Comparison of ENCODE assay signal across 1 cellular context in the genomic region with DNA sequence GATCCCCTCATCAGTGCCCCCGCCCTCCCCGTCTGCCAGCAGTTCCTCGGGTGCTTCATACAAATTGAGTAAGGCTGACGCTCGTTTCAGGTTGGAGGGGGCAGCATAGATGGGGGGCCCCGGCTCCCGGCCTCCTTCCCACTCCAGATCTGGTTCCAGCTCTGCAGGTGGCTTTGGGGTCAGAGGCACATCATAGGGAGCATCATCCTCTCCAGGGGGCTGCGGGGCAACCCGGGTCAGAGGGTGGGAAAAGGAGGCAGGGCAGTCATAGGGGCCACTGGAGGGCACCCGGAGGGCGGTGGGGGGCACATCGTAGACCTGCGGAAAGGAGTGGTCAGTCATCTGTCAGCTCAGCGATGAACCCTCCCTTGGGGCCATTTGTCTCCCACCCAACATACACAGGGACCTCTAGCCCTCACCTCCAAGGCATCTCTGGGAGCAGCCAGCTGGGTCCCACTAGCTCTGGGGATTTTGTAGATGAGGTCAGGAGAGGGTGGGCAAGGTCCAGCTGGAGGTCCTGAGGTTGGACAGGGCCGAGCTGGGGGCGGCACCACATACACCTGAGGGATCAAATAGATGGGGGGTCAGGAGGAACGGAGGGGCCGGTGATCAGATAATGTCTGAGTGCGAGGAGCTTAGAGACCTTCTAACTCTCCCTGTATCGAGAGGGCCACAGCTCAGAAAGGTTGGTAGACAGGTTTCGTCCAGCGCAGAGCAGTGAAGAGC.
TF ChIP-seq lines count a peak whose summit lies in the region.

No MANE protein-coding gene starts in this region.

TF ChIP-seq in HepG2, 621 proteins besides CTCF, POLR2A, EP300 and RAD21:
- TF ChIP-seq, protein P1, sequence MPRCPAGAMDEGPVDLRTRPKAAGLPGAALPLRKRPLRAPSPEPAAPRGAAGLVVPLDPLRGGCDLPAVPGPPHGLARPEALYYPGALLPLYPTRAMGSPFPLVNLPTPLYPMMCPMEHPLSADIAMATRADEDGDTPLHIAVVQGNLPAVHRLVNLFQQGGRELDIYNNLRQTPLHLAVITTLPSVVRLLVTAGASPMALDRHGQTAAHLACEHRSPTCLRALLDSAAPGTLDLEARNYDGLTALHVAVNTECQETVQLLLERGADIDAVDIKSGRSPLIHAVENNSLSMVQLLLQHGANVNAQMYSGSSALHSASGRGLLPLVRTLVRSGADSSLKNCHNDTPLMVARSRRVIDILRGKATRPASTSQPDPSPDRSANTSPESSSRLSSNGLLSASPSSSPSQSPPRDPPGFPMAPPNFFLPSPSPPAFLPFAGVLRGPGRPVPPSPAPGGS (CRISPR knock-in tag; IDR thresholded peaks at IDR 0.05): 0 out of 2 replicates have a peak, but pooled peaks have one; percentile 23
- TF ChIP-seq, protein P2, sequence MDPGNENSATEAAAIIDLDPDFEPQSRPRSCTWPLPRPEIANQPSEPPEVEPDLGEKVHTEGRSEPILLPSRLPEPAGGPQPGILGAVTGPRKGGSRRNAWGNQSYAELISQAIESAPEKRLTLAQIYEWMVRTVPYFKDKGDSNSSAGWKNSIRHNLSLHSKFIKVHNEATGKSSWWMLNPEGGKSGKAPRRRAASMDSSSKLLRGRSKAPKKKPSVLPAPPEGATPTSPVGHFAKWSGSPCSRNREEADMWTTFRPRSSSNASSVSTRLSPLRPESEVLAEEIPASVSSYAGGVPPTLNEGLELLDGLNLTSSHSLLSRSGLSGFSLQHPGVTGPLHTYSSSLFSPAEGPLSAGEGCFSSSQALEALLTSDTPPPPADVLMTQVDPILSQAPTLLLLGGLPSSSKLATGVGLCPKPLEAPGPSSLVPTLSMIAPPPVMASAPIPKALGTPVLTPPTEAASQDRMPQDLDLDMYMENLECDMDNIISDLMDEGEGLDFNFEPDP (CRISPR knock-in tag; conservative IDR thresholded peaks at IDR 0.05): 0 out of 2 replicates have a peak, but pooled peaks have one; percentile 77
- TF ChIP-seq BORCS8-MEF2B (CRISPR knock-in tag; IDR thresholded peaks at IDR 0.05) (no peak), GABPB1 (CRISPR knock-in tag; IDR thresholded peaks at IDR 0.05) (peak; percentile 9; the same call in 1 of the 2 replicates), NR1H2 (CRISPR knock-in tag; IDR thresholded peaks at IDR 0.05; ENCODE audit: borderline replicate concordance, low read depth) (no peak), MZF1 (CRISPR knock-in tag; IDR thresholded peaks at IDR 0.05; ENCODE audit: borderline replicate concordance) (no peak), ZNF225 (CRISPR knock-in tag; IDR thresholded peaks at IDR 0.05) (no peak), ZNF614 (CRISPR knock-in tag; IDR thresholded peaks at IDR 0.05; ENCODE audit: borderline replicate concordance) (no peak), NRL (CRISPR knock-in tag; IDR thresholded peaks at IDR 0.05; ENCODE audit: borderline replicate concordance) (peak; percentile 52; the same call in 1 of the 2 replicates), HNRNPLL (IDR thresholded peaks at IDR 0.05; ENCODE audit: low read depth, low read length, poor library complexity, severe bottlenecking) (peak; percentile 8), ZNF891 (CRISPR knock-in tag; IDR thresholded peaks at IDR 0.05) (0 out of 2 replicates have a peak, but pooled peaks have one; percentile 21)
- TF ChIP-seq, protein P3, sequence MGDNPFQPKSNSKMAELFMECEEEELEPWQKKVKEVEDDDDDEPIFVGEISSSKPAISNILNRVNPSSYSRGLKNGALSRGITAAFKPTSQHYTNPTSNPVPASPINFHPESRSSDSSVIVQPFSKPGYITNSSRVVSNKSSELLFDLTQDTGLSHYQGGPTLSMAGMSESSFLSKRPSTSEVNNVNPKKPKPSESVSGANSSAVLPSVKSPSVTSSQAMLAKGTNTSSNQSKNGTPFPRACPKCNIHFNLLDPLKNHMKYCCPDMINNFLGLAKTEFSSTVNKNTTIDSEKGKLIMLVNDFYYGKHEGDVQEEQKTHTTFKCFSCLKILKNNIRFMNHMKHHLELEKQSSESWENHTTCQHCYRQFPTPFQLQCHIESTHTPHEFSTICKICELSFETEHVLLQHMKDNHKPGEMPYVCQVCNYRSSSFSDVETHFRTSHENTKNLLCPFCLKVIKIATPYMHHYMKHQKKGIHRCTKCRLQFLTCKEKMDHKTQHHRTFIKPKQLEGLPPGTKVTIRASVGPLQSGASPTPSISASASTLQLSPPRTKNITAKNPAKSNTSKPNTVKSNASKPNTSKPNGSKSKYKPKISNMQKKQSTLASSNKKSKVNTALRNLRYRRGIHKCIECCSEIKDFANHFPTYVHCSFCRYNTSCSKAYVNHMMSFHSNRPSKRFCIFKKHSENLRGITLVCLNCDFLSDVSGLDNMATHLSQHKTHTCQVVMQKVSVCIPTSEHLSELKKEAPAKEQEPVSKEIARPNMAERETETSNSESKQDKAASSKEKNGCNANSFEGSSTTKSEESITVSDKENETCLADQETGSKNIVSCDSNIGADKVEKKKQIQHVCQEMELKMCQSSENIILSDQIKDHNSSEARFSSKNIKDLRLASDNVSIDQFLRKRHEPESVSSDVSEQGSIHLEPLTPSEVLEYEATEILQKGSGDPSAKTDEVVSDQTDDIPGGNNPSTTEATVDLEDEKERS (CRISPR knock-in tag; IDR thresholded peaks at IDR 0.05): 0 out of 2 replicates have a peak, but pooled peaks have one; percentile 32
- TF ChIP-seq, protein P4, sequence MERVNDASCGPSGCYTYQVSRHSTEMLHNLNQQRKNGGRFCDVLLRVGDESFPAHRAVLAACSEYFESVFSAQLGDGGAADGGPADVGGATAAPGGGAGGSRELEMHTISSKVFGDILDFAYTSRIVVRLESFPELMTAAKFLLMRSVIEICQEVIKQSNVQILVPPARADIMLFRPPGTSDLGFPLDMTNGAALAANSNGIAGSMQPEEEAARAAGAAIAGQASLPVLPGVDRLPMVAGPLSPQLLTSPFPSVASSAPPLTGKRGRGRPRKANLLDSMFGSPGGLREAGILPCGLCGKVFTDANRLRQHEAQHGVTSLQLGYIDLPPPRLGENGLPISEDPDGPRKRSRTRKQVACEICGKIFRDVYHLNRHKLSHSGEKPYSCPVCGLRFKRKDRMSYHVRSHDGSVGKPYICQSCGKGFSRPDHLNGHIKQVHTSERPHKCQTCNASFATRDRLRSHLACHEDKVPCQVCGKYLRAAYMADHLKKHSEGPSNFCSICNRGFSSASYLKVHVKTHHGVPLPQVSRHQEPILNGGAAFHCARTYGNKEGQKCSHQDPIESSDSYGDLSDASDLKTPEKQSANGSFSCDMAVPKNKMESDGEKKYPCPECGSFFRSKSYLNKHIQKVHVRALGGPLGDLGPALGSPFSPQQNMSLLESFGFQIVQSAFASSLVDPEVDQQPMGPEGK (CRISPR knock-in tag; IDR thresholded peaks at IDR 0.05): peak; percentile 7; the same call in 1 of the 2 replicates
- TF ChIP-seq, protein P5, sequence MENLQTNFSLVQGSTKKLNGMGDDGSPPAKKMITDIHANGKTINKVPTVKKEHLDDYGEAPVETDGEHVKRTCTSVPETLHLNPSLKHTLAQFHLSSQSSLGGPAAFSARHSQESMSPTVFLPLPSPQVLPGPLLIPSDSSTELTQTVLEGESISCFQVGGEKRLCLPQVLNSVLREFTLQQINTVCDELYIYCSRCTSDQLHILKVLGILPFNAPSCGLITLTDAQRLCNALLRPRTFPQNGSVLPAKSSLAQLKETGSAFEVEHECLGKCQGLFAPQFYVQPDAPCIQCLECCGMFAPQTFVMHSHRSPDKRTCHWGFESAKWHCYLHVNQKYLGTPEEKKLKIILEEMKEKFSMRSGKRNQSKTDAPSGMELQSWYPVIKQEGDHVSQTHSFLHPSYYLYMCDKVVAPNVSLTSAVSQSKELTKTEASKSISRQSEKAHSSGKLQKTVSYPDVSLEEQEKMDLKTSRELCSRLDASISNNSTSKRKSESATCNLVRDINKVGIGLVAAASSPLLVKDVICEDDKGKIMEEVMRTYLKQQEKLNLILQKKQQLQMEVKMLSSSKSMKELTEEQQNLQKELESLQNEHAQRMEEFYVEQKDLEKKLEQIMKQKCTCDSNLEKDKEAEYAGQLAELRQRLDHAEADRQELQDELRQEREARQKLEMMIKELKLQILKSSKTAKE (CRISPR knock-in tag; IDR thresholded peaks at IDR 0.05; ENCODE audit: borderline replicate concordance): peak; percentile 24; the same call in 1 of the 2 replicates
